ENCODE assay signal across 8 cellular contexts in genomic region chr13:46492946-46493345, GRCh38.
DNase-seq lines count a peak whose midpoint lies in the region; ATAC-seq and TF ChIP-seq lines count a peak whose summit lies in the region.

No MANE protein-coding gene starts in this region.

- no peak overlapping the region for H2AFZ ChIP-seq in PC-9

- H3K4me1 ChIP-seq in PC-9 (replicated peaks; ENCODE audit: insufficient read depth) = no peaks in the 10 kb centered on the region

- H3K79me2 ChIP-seq in PC-9 (ENCODE audit: low read depth) = no peaks in the 10 kb centered on the region

- no peaks in the 10 kb centered on the region for H3K9me2 ChIP-seq in PC-9 (ENCODE audit: insufficient read depth)

- peak; percentile 75 for TF ChIP-seq CTCF in CD4-positive, alpha-beta T cell (IDR thresholded peaks at IDR 0.05)
- TF ChIP-seq CTCF in PC-9 (conservative IDR thresholded peaks at IDR 0.05) (peak; percentile 71), osteocyte (IDR thresholded peaks at IDR 0.05) (peak; percentile 80)

- H3K4me3 ChIP-seq in H7 (ENCODE audit: insufficient read depth, low read depth, low read length) (no peak overlapping the region), PC-9 (no peak overlapping the region)

- no peaks in the 10 kb centered on the region for H3K36me3 Mint-ChIP-seq in CD4-positive, alpha-beta T cell (ENCODE audit: low read depth)
- H3K36me3 Mint-ChIP-seq in osteocyte (ENCODE audit: unreplicated experiment) = no peaks in the 10 kb centered on the region

- H3K27me3 ChIP-seq in CD4-positive, alpha-beta T cell (ENCODE audit: control insufficient read depth, insufficient read depth, low read length) = no peaks in the 10 kb centered on the region
- peaks cover 1% of the 10 kb centered on the region; the same call in 1 of the 2 replicates for H3K27me3 ChIP-seq in H7 (ENCODE audit: control insufficient read depth, insufficient read depth, low read length)
- H3K27me3 ChIP-seq in PC-9 (ENCODE audit: insufficient read depth, low read depth) = no peaks in the 10 kb centered on the region

- H3K36me3 ChIP-seq in H7 (replicated peaks; ENCODE audit: control insufficient read depth, insufficient read depth, low read length) (no peaks in the 10 kb centered on the region), PC-9 (ENCODE audit: low read depth) (no peaks in the 10 kb centered on the region)

- CTCF ChIA-PET in CD4-positive, alpha-beta T cell (lab: Charles Lee) = no interaction called here
- CTCF ChIA-PET in PC-9 (lab: Charles Lee) = no interaction called here

- H3K4me3 Mint-ChIP-seq in CD4-positive, alpha-beta T cell = no peak overlapping the region
- no peak overlapping the region for H3K4me3 Mint-ChIP-seq in osteocyte (ENCODE audit: unreplicated experiment)

- intact Hi-C loops in CD4-positive, alpha-beta T cell (cut with DNase I, micrococcal nuclease) = loop anchor here (1.0 to 2.0 kb wide), 3 partner anchors 58 to 1282 kb away; no protein-coding TSS in a partner anchor
- intact Hi-C loops in PC-9 (cut with micrococcal nuclease; ENCODE audit: unreplicated experiment) = loop anchor here (1.0 to 2.0 kb wide), 2 partner anchors 58 to 228 kb away; no protein-coding TSS in a partner anchor

- no peak for DNase-seq in CD4-positive, alpha-beta T cell
- peak; percentile 39 for DNase-seq in H7
- DNase-seq in PC-9 = peak in 1 of 2 experiments; percentile 8
- DNase-seq in fibroblast of peridontal ligament (ENCODE audit: extremely low read depth) = peak; percentile 85
- no peak for DNase-seq in osteocyte (ENCODE audit: extremely low spot score, unreplicated experiment)
- DNase-seq in activated CD8-positive, alpha-beta memory T cell treated with anti-CD3 and anti-CD28 coated beads, Interleukin-2, amount 50 U/mL, for 48 hours = no peak
- no peak for DNase-seq in activated gamma-delta T cell (lab: John Stamatoyannopoulos, UW)

- ATAC-seq in CD4-positive, alpha-beta T cell (ENCODE audit: poor library complexity) = no peak
- ATAC-seq in GM18858 (IDR thresholded peaks at IDR 0.05; ENCODE audit: unreplicated experiment) = no peak

- peaks cover 5% of the 10 kb centered on the region for H3K27me3 Mint-ChIP-seq in CD4-positive, alpha-beta T cell
- H3K27me3 Mint-ChIP-seq in osteocyte (ENCODE audit: unreplicated experiment) = no peaks in the 10 kb centered on the region

- BruUV-seq in PC-9 (replicated peaks; lab: Mats Ljungman, UMichigan) = no TSS peak

- H4K20me1 ChIP-seq in PC-9 (ENCODE audit: insufficient read depth) = no peaks in the 10 kb centered on the region

- H3K9me3 ChIP-seq in CD4-positive, alpha-beta T cell (ENCODE audit: control insufficient read depth, low read length) = no peaks in the 10 kb centered on the region
- no peaks in the 10 kb centered on the region for H3K9me3 ChIP-seq in PC-9 (ENCODE audit: insufficient read depth, low read depth)

- POLR2A ChIA-PET in CD4-positive, alpha-beta T cell (lab: Charles Lee) = no interaction called here
- POLR2A ChIA-PET in PC-9 (lab: Charles Lee; ENCODE audit: unreplicated experiment) = no interaction called here

- H3K4me1 Mint-ChIP-seq in CD4-positive, alpha-beta T cell (ENCODE audit: low read depth) = no peaks in the 10 kb centered on the region
- peaks cover 46% of the 10 kb centered on the region for H3K4me1 Mint-ChIP-seq in osteocyte (ENCODE audit: unreplicated experiment)

- H3K27ac ChIP-seq in CD4-positive, alpha-beta T cell (ENCODE audit: low read depth, low read length) = no peak overlapping the region
- H3K27ac ChIP-seq in PC-9 = no peak overlapping the region

- H3K27ac Mint-ChIP-seq in CD4-positive, alpha-beta T cell = no peak overlapping the region
- H3K27ac Mint-ChIP-seq in osteocyte (ENCODE audit: unreplicated experiment) = no peak overlapping the region

- no peak overlapping the region for H3K4me2 ChIP-seq in PC-9

- H3K9me3 Mint-ChIP-seq in CD4-positive, alpha-beta T cell = no peaks in the 10 kb centered on the region
- H3K9me3 Mint-ChIP-seq in osteocyte (ENCODE audit: unreplicated experiment) = no peaks in the 10 kb centered on the region

- H3F3A ChIP-seq in PC-9 (ENCODE audit: insufficient read depth, low read depth) = no peaks in the 10 kb centered on the region

Comparison
In these comparisons a context has a peak if more than half of its experiments do, and no peak if none do; other contexts are left out.
1. DNase-seq: peak in H7 (single experiment) and fibroblast of peridontal ligament (single experiment); none in CD4-positive, alpha-beta T cell (0 of 10), osteocyte (single experiment), activated CD8-positive, alpha-beta memory T cell treated with anti-CD3 and anti-CD28 coated beads, Interleukin-2, amount 50 U/mL, for 48 hours (single experiment) and activated gamma-delta T cell (single experiment).
2. Peak in every context shown above with its lines, with median percentiles within 50 percentile points of each other: CTCF ChIP-seq.